9 cellular contexts compared by ENCODE assay signal in the genomic region with DNA sequence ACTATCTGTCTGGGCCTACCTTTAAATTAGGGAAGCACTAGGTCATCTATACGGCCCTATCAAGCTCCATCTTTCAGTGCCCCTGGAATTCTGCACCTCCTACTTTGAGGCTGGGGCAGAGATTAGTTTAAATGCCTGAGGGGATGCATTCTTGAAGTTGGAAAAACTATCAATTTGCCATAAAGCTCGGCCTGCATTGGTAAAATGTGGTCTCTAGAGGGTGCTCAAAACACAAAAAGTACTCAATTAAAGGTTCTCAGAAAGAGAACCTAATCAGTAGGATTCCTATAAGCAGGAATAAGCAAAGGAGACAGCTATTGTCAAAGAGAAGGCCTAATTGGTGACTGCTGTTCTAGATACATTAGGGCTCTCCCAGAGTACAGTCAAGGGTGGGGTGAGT.
DNase-seq lines count a peak whose midpoint lies in the region; ATAC-seq and TF ChIP-seq lines count a peak whose summit lies in the region.
"Had no signal": no experiment of that assay in that cellular context is flagged by ENCODE, and none has a peak within 500 bp of the region (broad histone marks: within the 10 kb centered on the region; RNA-seq: fewer than 3 reads in every experiment).

No MANE protein-coding gene starts in this region.

- no peak overlapping the region for H3K4me2 ChIP-seq in osteoblast (ENCODE audit: insufficient read depth, low read length)

- H3K4me3 ChIP-seq in osteoblast (ENCODE audit: insufficient read depth, low read length): no peak overlapping the region
- H3K4me3 ChIP-seq: gastrocnemius medialis had no signal

- no peaks in the 10 kb centered on the region for H4K20me1 ChIP-seq in osteoblast (ENCODE audit: insufficient read depth, low read length)

- POLR2A ChIA-PET in naive thymus-derived CD8-positive, alpha-beta T cell (lab: Charles Lee): no interaction called here

- no peaks in the 10 kb centered on the region for H3K36me3 ChIP-seq in osteoblast (ENCODE audit: insufficient read depth, low read length)
- H3K36me3 ChIP-seq: gastrocnemius medialis had no signal

- no peaks in the 10 kb centered on the region for H3K27me3 ChIP-seq in osteoblast (ENCODE audit: insufficient read depth, low read length)
- H3K27me3 ChIP-seq: gastrocnemius medialis had no signal

- in situ Hi-C loops in G401 (cut with HindIII; ENCODE audit: low sequenced_read_pairs): no loop called here

- H2AFZ ChIP-seq in osteoblast (ENCODE audit: low read length): no peak overlapping the region

- no peaks in the 10 kb centered on the region for H3K79me2 ChIP-seq in osteoblast (ENCODE audit: insufficient read depth, low read length)

- ATAC-seq in HG02798 (IDR thresholded peaks at IDR 0.05; ENCODE audit: poor library complexity, unreplicated experiment) (no peak), HG02678 (IDR thresholded peaks at IDR 0.05; ENCODE audit: unreplicated experiment) (no peak)
- no peak for ATAC-seq in naive thymus-derived CD8-positive, alpha-beta T cell

- no peaks in the 10 kb centered on the region for H3K4me1 Mint-ChIP-seq in endothelial cell (ENCODE audit: unreplicated experiment)
- H3K4me1 Mint-ChIP-seq in naive thymus-derived CD8-positive, alpha-beta T cell: no peaks in the 10 kb centered on the region

- H3K9me3 ChIP-seq in osteoblast (ENCODE audit: low read depth, low read length): no peaks in the 10 kb centered on the region

- no peaks in the 10 kb centered on the region for H3K36me3 Mint-ChIP-seq in endothelial cell (ENCODE audit: low read depth, unreplicated experiment)
- H3K36me3 Mint-ChIP-seq in naive thymus-derived CD8-positive, alpha-beta T cell: no peaks in the 10 kb centered on the region

- TF ChIP-seq CTCF in LNCAP (IDR thresholded peaks at IDR 0.05) (peak; percentile 39), endothelial cell (IDR thresholded peaks at IDR 0.05; ENCODE audit: unreplicated experiment) (no peak), osteoblast (IDR thresholded peaks at IDR 0.05; ENCODE audit: extremely low read depth, low read depth, low read length) (peak; percentile 38)

- peak; percentile 22 for DNase-seq in G401 (ENCODE audit: low spot score)
- peak; percentile 3 for DNase-seq in endothelial cell (ENCODE audit: low spot score)
- no peak for DNase-seq in osteoblast (ENCODE audit: insufficient read length, low spot score, missing footprints)
- DNase-seq in naive thymus-derived CD8-positive, alpha-beta T cell: no peak
- no peak for DNase-seq in NCI-H226
- DNase-seq: gastrocnemius medialis had no signal

- H3K27ac Mint-ChIP-seq in endothelial cell (ENCODE audit: unreplicated experiment): no peak overlapping the region
- no peak overlapping the region for H3K27ac Mint-ChIP-seq in naive thymus-derived CD8-positive, alpha-beta T cell

- H3K27me3 Mint-ChIP-seq in endothelial cell (ENCODE audit: unreplicated experiment): peaks cover 1% of the 10 kb centered on the region
- H3K27me3 Mint-ChIP-seq in naive thymus-derived CD8-positive, alpha-beta T cell: no peaks in the 10 kb centered on the region

- H3K9me3 Mint-ChIP-seq in endothelial cell (ENCODE audit: unreplicated experiment): no peaks in the 10 kb centered on the region
- H3K9me3 Mint-ChIP-seq in naive thymus-derived CD8-positive, alpha-beta T cell: peaks cover 0 to 15% (median 3%) of the 10 kb centered on the region in 9 donors

- no peaks in the 10 kb centered on the region for H3K4me1 ChIP-seq in osteoblast (ENCODE audit: insufficient read depth, low read length)
- H3K4me1 ChIP-seq: gastrocnemius medialis had no signal

- no peak overlapping the region for H3K27ac ChIP-seq in osteoblast (ENCODE audit: low read depth, low read length)
- H3K27ac ChIP-seq: gastrocnemius medialis had no signal

- no peak overlapping the region for H3K4me3 Mint-ChIP-seq in endothelial cell (ENCODE audit: unreplicated experiment)
- H3K4me3 Mint-ChIP-seq in naive thymus-derived CD8-positive, alpha-beta T cell: no peak overlapping the region

Comparison
In these comparisons a context has a peak if more than half of its experiments do, and no peak if none do; other contexts are left out.
1. DNase-seq: peak in G401 (single experiment) and endothelial cell (single experiment); none in osteoblast (single experiment), naive thymus-derived CD8-positive, alpha-beta T cell (0 of 10) and NCI-H226 (single experiment).